ENCODE assay signal across 8 cellular contexts in the genomic region with DNA sequence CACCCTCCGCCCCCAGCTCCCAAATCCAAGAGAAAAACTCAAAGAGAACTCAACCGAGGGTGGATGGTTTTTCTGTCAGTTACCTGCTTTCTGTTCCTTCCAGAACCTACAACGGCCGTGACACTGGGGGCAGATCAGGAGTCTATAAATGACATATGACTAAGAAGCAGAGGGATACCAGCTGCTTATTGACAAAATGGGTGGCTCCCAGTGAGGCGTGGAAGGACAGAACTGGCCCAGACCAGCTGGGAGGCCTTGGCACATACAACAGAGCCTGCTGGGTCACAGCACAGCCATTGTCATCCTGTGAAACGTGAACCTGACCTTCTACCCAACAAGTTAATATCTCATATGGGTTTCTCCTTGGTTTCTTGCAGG.
DNase-seq lines count a peak whose midpoint lies in the region; ATAC-seq and TF ChIP-seq lines count a peak whose summit lies in the region.

No MANE protein-coding gene starts in this region.

- CTCF ChIA-PET in MCF 10A (lab: Yijun Ruan, JAX) = no interaction called here

- H3K36me3 Mint-ChIP-seq in MCF 10A (ENCODE audit: insufficient read depth, unreplicated experiment) = no peaks in the 10 kb centered on the region

- H3K9me3 ChIP-seq in breast epithelium = no peaks in the 10 kb centered on the region

- intact Hi-C loops in breast epithelium (cut with DNase I; ENCODE audit: low total_unique reads) (no loop called here), MCF 10A (cut with micrococcal nuclease) (loop anchor here (10.0 kb wide), 1 partner anchor 65 kb away; no protein-coding TSS in a partner anchor)

- H3K36me3 ChIP-seq in breast epithelium = no peaks in the 10 kb centered on the region
- no peaks in the 10 kb centered on the region for H3K36me3 ChIP-seq in urinary bladder (ENCODE audit: insufficient read depth)

- TF ChIP-seq CTCF in breast epithelium (IDR thresholded peaks at IDR 0.05) (no peak), MCF 10A (IDR thresholded peaks at IDR 0.05; ENCODE audit: unreplicated experiment) (no peak)

- DNase-seq in breast epithelium (ENCODE audit: low spot score in 2 of 2) = no peak
- DNase-seq in MCF 10A (ENCODE audit: unreplicated experiment) = no peak
- DNase-seq in COR-L47 (lab: John Stamatoyannopoulos, UW) = no peak
- DNase-seq in DMS 273 (lab: John Stamatoyannopoulos, UW; ENCODE audit: unreplicated experiment) = no peak
- no peak for DNase-seq in cerebellar cortex (ENCODE audit: low spot score)

- H3K4me3 Mint-ChIP-seq in MCF 10A (ENCODE audit: unreplicated experiment) = no peak overlapping the region

- H3K4me1 Mint-ChIP-seq in MCF 10A (ENCODE audit: insufficient read depth, unreplicated experiment) = peaks cover 38% of the 10 kb centered on the region

- no peak overlapping the region for H3K4me3 ChIP-seq in breast epithelium
- no peak overlapping the region for H3K4me3 ChIP-seq in urinary bladder (ENCODE audit: low read depth, low read length)

- ATAC-seq in HG03354 (IDR thresholded peaks at IDR 0.05; ENCODE audit: poor library complexity, severe bottlenecking, unreplicated experiment) = peak; percentile 63

- TF ChIP-seq POLR2A in breast epithelium (IDR thresholded peaks at IDR 0.05) = no peak

- peak overlapping the region; percentile 76 to 78 for H3K27ac ChIP-seq in breast epithelium
- peak overlapping the region; percentile 47 for H3K27ac ChIP-seq in cingulate gyrus (ENCODE audit: low read depth, low read length)
- peak overlapping the region; percentile 75 for H3K27ac ChIP-seq in urinary bladder (ENCODE audit: low read depth)

- H3K4me1 ChIP-seq in breast epithelium (peaks cover 0 to 3% of the 10 kb centered on the region in 2 donors), urinary bladder (ENCODE audit: insufficient read depth) (no peaks in the 10 kb centered on the region)

- H3K27me3 Mint-ChIP-seq in MCF 10A (ENCODE audit: insufficient read depth, unreplicated experiment) = no peaks in the 10 kb centered on the region

- H3K27ac Mint-ChIP-seq in MCF 10A (ENCODE audit: low read depth, unreplicated experiment) = no peak overlapping the region

- POLR2A ChIA-PET in MCF 10A (lab: Yijun Ruan, JAX) = interaction anchor here (2.2 kb wide), 1 partner anchor 8 kb away, joined by 7 read pairs; no protein-coding TSS in a partner anchor

- no TSS peak for BruUV-seq in MCF 10A (replicated peaks; lab: Mats Ljungman, UMichigan)

- 82% methylated on average over 6 of the region's 6 CpGs for WGBS in urinary bladder

- H3K27me3 ChIP-seq in breast epithelium = no peaks in the 10 kb centered on the region

- H3K9me3 Mint-ChIP-seq in MCF 10A (ENCODE audit: unreplicated experiment) = no peaks in the 10 kb centered on the region
